Comparison of ENCODE assay signal across 8 cellular contexts in the genomic region with DNA sequence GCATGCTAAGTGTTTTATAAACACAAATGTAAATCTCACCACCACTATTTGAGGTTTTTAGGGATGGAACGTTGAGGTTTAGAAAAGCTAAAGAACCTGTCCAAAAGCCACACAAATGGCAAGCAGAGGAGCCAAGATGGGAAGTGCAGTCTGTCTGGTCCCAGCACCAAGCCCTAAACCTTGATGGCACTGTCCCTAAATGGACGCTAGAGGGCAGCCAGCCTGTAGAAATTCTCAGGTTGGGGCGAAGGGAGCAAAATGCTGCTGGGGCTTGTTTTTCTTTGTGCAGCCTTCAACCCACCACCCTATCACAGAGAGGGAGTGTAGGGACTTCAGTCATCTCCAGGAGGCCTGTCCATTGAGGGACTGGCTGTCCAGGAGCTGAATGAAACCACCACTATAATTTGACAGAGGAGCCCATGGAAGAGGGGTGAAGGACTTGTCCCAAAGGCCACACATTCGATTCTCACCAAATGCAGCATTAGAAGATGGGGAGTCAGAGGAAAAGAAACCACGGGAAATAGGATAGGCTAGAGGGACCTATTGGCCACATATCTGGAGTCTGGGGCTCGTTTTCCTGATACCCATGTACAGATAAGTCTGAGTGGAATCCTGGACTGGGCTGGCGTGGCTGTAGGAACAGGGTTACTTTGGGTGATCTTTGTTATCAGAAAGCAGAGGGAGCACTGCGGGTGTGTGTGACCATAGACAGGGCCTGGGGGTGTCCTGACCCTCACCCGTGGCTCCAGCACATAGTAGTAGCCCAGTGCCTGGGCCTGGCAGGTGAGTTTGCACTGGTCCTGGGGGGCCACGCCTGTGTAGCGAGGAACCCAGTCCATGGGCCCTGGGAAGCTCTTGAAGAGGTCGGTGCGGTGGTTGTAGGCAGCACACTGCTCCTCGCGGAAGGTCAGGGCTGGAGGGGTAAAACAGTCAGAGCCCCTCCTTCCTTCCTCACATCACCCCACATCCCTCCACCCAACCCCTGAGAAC. TPM values are rescaled to one million over a fixed set of nuclear protein-coding genes. Genes with fewer than 3 reads are reported as not detected.
A peak's percentile ranks its signal among the peaks of the same experiment; 100 is the strongest.
DNase-seq lines count a peak whose midpoint lies in the region; ATAC-seq, FAIRE-seq and TF ChIP-seq lines count a peak whose summit lies in the region.

No MANE protein-coding gene starts in this region.

- H3K79me2 ChIP-seq in endothelial cell of umbilical vein (ENCODE audit: control insufficient read depth, insufficient read depth, low read length) = peaks cover 24% of the 10 kb centered on the region

- H3K27me3 Mint-ChIP-seq in IgD-negative memory B cell (no peaks in the 10 kb centered on the region), naive B cell (no peaks in the 10 kb centered on the region)

- CTCF ChIA-PET in endothelial cell of umbilical vein (lab: Charles Lee) = interaction anchor here (1.0 to 6.2 kb wide), 9 partner anchors 9 to 189 kb away, joined by 3 to 54 read pairs (median 10); a partner anchor contains a TSS

- ATAC-seq in GM18907 (IDR thresholded peaks at IDR 0.05; ENCODE audit: unreplicated experiment) (peak; percentile 75), naive B cell (ENCODE audit: low read depth in 2 of 2) (peak; percentile 83 to 84)

- intact Hi-C loops in endothelial cell of umbilical vein (cut with micrococcal nuclease) = loop anchor here (1.0 to 2.0 kb wide), 4 partner anchors 17 to 190 kb away; no protein-coding TSS in a partner anchor

- H3K4me1 ChIP-seq in NT2/D1 (ENCODE audit: insufficient read depth, insufficient read length) (peaks cover 18% of the 10 kb centered on the region), endothelial cell of umbilical vein (ENCODE audit: control insufficient read depth, extremely low read depth, insufficient read depth, low read length) (peaks cover 21% of the 10 kb centered on the region)

- BruUV-seq in endothelial cell of umbilical vein (replicated peaks; lab: Mats Ljungman, UMichigan) = no TSS peak

- TF ChIP-seq POLR2A in endothelial cell of umbilical vein (IDR thresholded peaks at IDR 0.05; ENCODE audit: low read depth, low read length) = no peak

- H3K27ac Mint-ChIP-seq in IgD-negative memory B cell (peak overlapping the region; percentile 10 to 86 (median 41)), naive B cell (peak overlapping the region in 3 of 6 donors; percentile 20 to 96 (median 93))

- no peaks in the 10 kb centered on the region for H3K27me3 ChIP-seq in NT2/D1 (ENCODE audit: insufficient read depth, insufficient read length)
- no peaks in the 10 kb centered on the region for H3K27me3 ChIP-seq in endothelial cell of umbilical vein (ENCODE audit: control insufficient read depth in 2 of 2, insufficient read depth in 2 of 2, low read length in 2 of 2)

- H3K9ac ChIP-seq in NT2/D1 (ENCODE audit: insufficient read length, low read depth) (peak overlapping the region; percentile 22), endothelial cell of umbilical vein (replicated peaks; ENCODE audit: extremely low read depth, insufficient read depth, low read length) (no peak overlapping the region)

- H3K9me3 Mint-ChIP-seq in IgD-negative memory B cell (no peaks in the 10 kb centered on the region), naive B cell (no peaks in the 10 kb centered on the region)

- H3K4me3 Mint-ChIP-seq in IgD-negative memory B cell = peak overlapping the region in 1 of 4 donors; percentile 42
- H3K4me3 Mint-ChIP-seq in naive B cell = peak overlapping the region in 7 of 8 donors; percentile 24 to 87 (median 59)

- TF ChIP-seq CTCF in AG09309 (IDR thresholded peaks at IDR 0.05; ENCODE audit: control insufficient read depth, insufficient read depth, low read depth, low read length, missing control alignments) (peak; percentile 95), endothelial cell of umbilical vein (IDR thresholded peaks at IDR 0.05; ENCODE audit: extremely low read depth in 1 of 2, insufficient read depth in 1 of 2, low read depth in 1 of 2, low read length in 2 of 2) (peak; percentile 93)

- H3K9me1 ChIP-seq in endothelial cell of umbilical vein (replicated peaks; ENCODE audit: control insufficient read depth, extremely low read depth, insufficient read depth, low read length) = no peaks in the 10 kb centered on the region

- DNase-seq in AG09309 (ENCODE audit: low read depth) (no peak), NT2/D1 (ENCODE audit: low read depth, low spot score) (peak; percentile 86), endothelial cell of umbilical vein (ENCODE audit: low read depth, low spot score) (peak; percentile 68), naive B cell (peak; percentile 69), superior temporal gyrus (ENCODE audit: extremely low spot score) (peak; percentile 91)
- DNase-seq in activated CD8-positive, alpha-beta memory T cell treated with anti-CD3 and anti-CD28 coated beads, Interleukin-2, amount 50 U/mL, for 4 hours = peak; percentile 61

- H3K27ac ChIP-seq in endothelial cell of umbilical vein (ENCODE audit: insufficient read depth, low read depth, low read length) = no peak overlapping the region

- peak; percentile 94 for FAIRE-seq in endothelial cell of umbilical vein (lab: Jason Lieb, UNC)

- dilution Hi-C loops in endothelial cell of umbilical vein (cut with MboI; ENCODE audit: extremely low pct_ligation_motif_present, low sequenced_read_pairs) = no loop called here

- H3K36me3 Mint-ChIP-seq in IgD-negative memory B cell = no peaks in the 10 kb centered on the region
- H3K36me3 Mint-ChIP-seq in naive B cell = no peaks in the 10 kb centered on the region

- H3K36me3 ChIP-seq in NT2/D1 (ENCODE audit: insufficient read depth, insufficient read length, low read length) (peaks cover 62% of the 10 kb centered on the region), endothelial cell of umbilical vein (ENCODE audit: control insufficient read depth in 2 of 2, extremely low read depth in 1 of 2, insufficient read depth in 2 of 2, low read length in 2 of 2) (peaks cover 3% of the 10 kb centered on the region in 2 experiments)

- H3K9me3 ChIP-seq in NT2/D1 (ENCODE audit: insufficient read depth, low read length) = no peaks in the 10 kb centered on the region
- H3K9me3 ChIP-seq in endothelial cell of umbilical vein (replicated peaks; ENCODE audit: control insufficient read depth, insufficient read depth, low read length) = no peaks in the 10 kb centered on the region

- H4K20me1 ChIP-seq in endothelial cell of umbilical vein (replicated peaks; ENCODE audit: control insufficient read depth, extremely low read depth, insufficient read depth, low read length) = no peaks in the 10 kb centered on the region

- H3K4me1 Mint-ChIP-seq in IgD-negative memory B cell (peaks cover 16 to 29% (median 27%) of the 10 kb centered on the region in 3 donors), naive B cell (peaks cover 41 to 65% (median 57%) of the 10 kb centered on the region in 3 donors)

- H2AFZ ChIP-seq in endothelial cell of umbilical vein (ENCODE audit: low read depth, low read length) = no peak overlapping the region

- POLR2A ChIA-PET in endothelial cell of umbilical vein (lab: Charles Lee) = interaction anchor here (1.6 kb wide), 1 partner anchor 33 kb away, joined by 5 read pairs; no protein-coding TSS in a partner anchor

- H3K4me2 ChIP-seq in endothelial cell of umbilical vein (ENCODE audit: insufficient read depth, low read length) = no peak overlapping the region

- H3K4me3 ChIP-seq in AG09309 (ENCODE audit: control insufficient read depth, low read depth, low read length) = no peak overlapping the region
- no peak overlapping the region for H3K4me3 ChIP-seq in NT2/D1 (ENCODE audit: insufficient read length, low read depth)
- H3K4me3 ChIP-seq in endothelial cell of umbilical vein (replicated peaks in 1 of 3; ENCODE audit: insufficient read depth in 1 of 3, low read depth in 1 of 3, low read length in 3 of 3) = no peak overlapping the region

RNA-seq across cellular contexts. Expression of a gene that starts 6.1 kb away (rescaled TPM):
- polyA plus RNA-seq in IgD-negative memory B cell = not detected
- 8.9 and 13.6 TPM in 2 replicates for total RNA-seq in endothelial cell of umbilical vein
- 2.5 and 2.6 TPM in 2 replicates for polyA plus RNA-seq in endothelial cell of umbilical vein
- 1.1 and 1.4 TPM in 2 replicates for polyA plus RNA-seq in endothelial cell of umbilical vein (2011; cell fraction: cytosol; rRNA removed)
- 2.7 and 3.4 TPM in 2 replicates for polyA plus RNA-seq in endothelial cell of umbilical vein (2011; cell fraction: nucleus; rRNA removed)
- 11.6 and 12.1 TPM in 2 replicates for polyA plus RNA-seq in endothelial cell of umbilical vein (2012)
- 3.5 and 13.4 TPM in 2 replicates for polyA minus RNA-seq in endothelial cell of umbilical vein
- polyA minus RNA-seq in endothelial cell of umbilical vein (2011; cell fraction: cytosol; rRNA and poly(A)+ RNA removed) = 0.41 TPM
- 7.3 and 7.8 TPM in 2 replicates for polyA minus RNA-seq in endothelial cell of umbilical vein (2011; cell fraction: nucleus; rRNA and poly(A)+ RNA removed)
- polyA plus RNA-seq in naive B cell (ENCODE audit: low read depth in 6 of 6) = under 1 TPM in 1 of 6 donors, not detected in 5; 0.03 TPM

RNA-seq across cellular contexts. Expression of a gene that starts 9.4 kb away (rescaled TPM):
- polyA plus RNA-seq in IgD-negative memory B cell = 71.3 TPM
- total RNA-seq in endothelial cell of umbilical vein = 95.1 and 99.7 TPM in 2 replicates
- 101 and 130 TPM in 2 replicates for polyA plus RNA-seq in endothelial cell of umbilical vein
- polyA plus RNA-seq in endothelial cell of umbilical vein (2011; cell fraction: cytosol; rRNA removed) = 119 and 125 TPM in 2 replicates
- 133 and 144 TPM in 2 replicates for polyA plus RNA-seq in endothelial cell of umbilical vein (2011; cell fraction: nucleus; rRNA removed)
- 97.3 and 104 TPM in 2 replicates for polyA plus RNA-seq in endothelial cell of umbilical vein (2012)
- 209 and 223 TPM in 2 replicates for polyA minus RNA-seq in endothelial cell of umbilical vein
- polyA minus RNA-seq in endothelial cell of umbilical vein (2011; cell fraction: cytosol; rRNA and poly(A)+ RNA removed) = 114 TPM
- polyA minus RNA-seq in endothelial cell of umbilical vein (2011; cell fraction: nucleus; rRNA and poly(A)+ RNA removed) = 68.0 and 89.1 TPM in 2 replicates
- polyA plus RNA-seq in naive B cell (ENCODE audit: low read depth in 6 of 6) = 10 to 100 TPM; 66.1 to 98.8 (median 87.7) TPM

RNA-seq across cellular contexts. Expression of a gene that starts 15.5 kb away (rescaled TPM):
- polyA plus RNA-seq in IgD-negative memory B cell (44.2 TPM), endothelial cell of umbilical vein (55.5 and 60.4 TPM in 2 replicates), naive B cell (ENCODE audit: low read depth in 6 of 6) (10 to 100 TPM; 37.8 to 51.6 (median 45.6) TPM)
- 39.5 and 39.8 TPM in 2 replicates for total RNA-seq in endothelial cell of umbilical vein
- 43.9 and 47.0 TPM in 2 replicates for polyA plus RNA-seq in endothelial cell of umbilical vein (2011; cell fraction: cytosol; rRNA removed)
- 46.1 and 53.2 TPM in 2 replicates for polyA plus RNA-seq in endothelial cell of umbilical vein (2011; cell fraction: nucleus; rRNA removed)
- 36.9 and 38.5 TPM in 2 replicates for polyA plus RNA-seq in endothelial cell of umbilical vein (2012)
- polyA minus RNA-seq in endothelial cell of umbilical vein = 22.8 and 24.6 TPM in 2 replicates
- 18.3 TPM for polyA minus RNA-seq in endothelial cell of umbilical vein (2011; cell fraction: cytosol; rRNA and poly(A)+ RNA removed)
- 13.6 and 14.2 TPM in 2 replicates for polyA minus RNA-seq in endothelial cell of umbilical vein (2011; cell fraction: nucleus; rRNA and poly(A)+ RNA removed)

RNA-seq across cellular contexts. Expression of a gene that starts 22.3 kb away (rescaled TPM):
- polyA plus RNA-seq in IgD-negative memory B cell (6.6 TPM), endothelial cell of umbilical vein (1.1 and 1.3 TPM in 2 replicates), naive B cell (ENCODE audit: low read depth in 6 of 6) (10 to 100 TPM in 4 of 6 donors, 1 to 10 TPM in 2; 4.9 to 28.0 (median 12.4) TPM)
- 1.6 and 2.2 TPM in 2 replicates for total RNA-seq in endothelial cell of umbilical vein
- polyA plus RNA-seq in endothelial cell of umbilical vein (2011; cell fraction: cytosol; rRNA removed) = 0.57 and 0.63 TPM in 2 replicates
- 1.9 and 2.4 TPM in 2 replicates for polyA plus RNA-seq in endothelial cell of umbilical vein (2011; cell fraction: nucleus; rRNA removed)
- polyA plus RNA-seq in endothelial cell of umbilical vein (2012) = 0.60 TPM in 1 of 2 replicates, not detected in the other
- polyA minus RNA-seq in endothelial cell of umbilical vein = 0.93 TPM in 1 of 2 replicates, not detected in the other
- polyA minus RNA-seq in endothelial cell of umbilical vein (2011; cell fraction: cytosol; rRNA and poly(A)+ RNA removed) = not detected
- polyA minus RNA-seq in endothelial cell of umbilical vein (2011; cell fraction: nucleus; rRNA and poly(A)+ RNA removed) = 1.5 TPM in 1 of 2 replicates, not detected in the other

RNA-seq across cellular contexts. Expression of a gene that starts 26.5 kb away (rescaled TPM):
- polyA plus RNA-seq in IgD-negative memory B cell = 13.4 TPM
- 28.5 and 28.9 TPM in 2 replicates for total RNA-seq in endothelial cell of umbilical vein
- 26.4 and 31.3 TPM in 2 replicates for polyA plus RNA-seq in endothelial cell of umbilical vein
- polyA plus RNA-seq in endothelial cell of umbilical vein (2011; cell fraction: cytosol; rRNA removed) = 11.8 and 15.6 TPM in 2 replicates
- 118 and 123 TPM in 2 replicates for polyA plus RNA-seq in endothelial cell of umbilical vein (2011; cell fraction: nucleus; rRNA removed)
- 17.9 and 19.2 TPM in 2 replicates for polyA plus RNA-seq in endothelial cell of umbilical vein (2012)
- 13.7 and 16.0 TPM in 2 replicates for polyA minus RNA-seq in endothelial cell of umbilical vein
- 13.5 TPM for polyA minus RNA-seq in endothelial cell of umbilical vein (2011; cell fraction: cytosol; rRNA and poly(A)+ RNA removed)
- polyA minus RNA-seq in endothelial cell of umbilical vein (2011; cell fraction: nucleus; rRNA and poly(A)+ RNA removed) = 17.6 and 19.1 TPM in 2 replicates
- polyA plus RNA-seq in naive B cell (ENCODE audit: low read depth in 6 of 6) = 10 to 100 TPM; 12.7 to 20.3 (median 14.0) TPM
